ENCODE assay signal across 9 cellular contexts in genomic region chr17:35117984-35118383, GRCh38.
A peak's percentile ranks its signal among the peaks of the same experiment; 100 is the strongest.
DNase-seq lines count a peak whose midpoint lies in the region; ATAC-seq and TF ChIP-seq lines count a peak whose summit lies in the region.
"Had no signal": no experiment of that assay in that cellular context is flagged by ENCODE, and none has a peak within 500 bp of the region (broad histone marks: within the 10 kb centered on the region; RNA-seq: fewer than 3 reads in every experiment).

No MANE protein-coding gene starts in this region.

- TF ChIP-seq CTCF in GM12865 (IDR thresholded peaks at IDR 0.05; ENCODE audit: insufficient read depth, low read depth, low read length, missing control alignments) (peak; percentile 46), fibroblast of pulmonary artery (IDR thresholded peaks at IDR 0.05; ENCODE audit: low read length, missing control alignments) (peak; percentile 40)

- ATAC-seq in SK-N-SH treated with all-trans-retinoic acid at 6 μM for 48 hours (peak; percentile 20; the same call in 1 of the 3 replicates), GM21526 (IDR thresholded peaks at IDR 0.05; ENCODE audit: low FRiP score, unreplicated experiment) (no peak), HG03139 (IDR thresholded peaks at IDR 0.05; ENCODE audit: unreplicated experiment) (no peak), GM21619 (IDR thresholded peaks at IDR 0.05; ENCODE audit: unreplicated experiment) (no peak)

- DNase-seq in GM12865 (ENCODE audit: low read depth) (peak; percentile 72), fibroblast of pulmonary artery (ENCODE audit: low read depth) (peak; percentile 55), KG1 (lab: John Stamatoyannopoulos, UW) (no peak)
- DNase-seq: GOT3 had no signal

- H3K4me3 ChIP-seq in ACC112 (ENCODE audit: low read depth, low read length), result peak overlapping the region; percentile 91
- H3K4me3 ChIP-seq in GM12865 (ENCODE audit: low read depth, low read length), result no peak overlapping the region
- no peak overlapping the region for H3K4me3 ChIP-seq in fibroblast of pulmonary artery (replicated peaks; ENCODE audit: low read depth, low read length)

- H3K4me1 ChIP-seq in ACC112 (ENCODE audit: control insufficient read depth, insufficient read depth, low read length, unreplicated experiment), result peaks cover 11% of the 10 kb centered on the region

- H3K36me3 ChIP-seq in ACC112 (ENCODE audit: insufficient read depth, low read length), result peaks cover 13% of the 10 kb centered on the region; the same call in 1 of the 2 replicates

- no peak overlapping the region for H2AFZ ChIP-seq in ACC112 (ENCODE audit: low read length, unreplicated experiment)

- H3K27me3 ChIP-seq in ACC112 (ENCODE audit: insufficient read depth, low read length), result no peaks in the 10 kb centered on the region

- peaks cover 20% of the 10 kb centered on the region for H3K79me2 ChIP-seq in ACC112 (ENCODE audit: control insufficient read depth, insufficient read depth, low read length, unreplicated experiment)

- no peak overlapping the region for H3K27ac ChIP-seq in ACC112 (ENCODE audit: low read depth, low read length)

TF ChIP-seq in SK-N-SH treated with all-trans-retinoic acid at 6 μM for 48 hours, 23 proteins besides CTCF, POLR2A, EP300 and RAD21:
- no peak for TF ChIP-seq TOX (CRISPR knock-in tag; IDR thresholded peaks at IDR 0.05; ENCODE audit: borderline replicate concordance)
- TF ChIP-seq ZFP30 (CRISPR knock-in tag; IDR thresholded peaks at IDR 0.05), result no peak
- TF ChIP-seq BACH2 (CRISPR knock-in tag; IDR thresholded peaks at IDR 0.05; ENCODE audit: borderline replicate concordance), result no peak
- no peak for TF ChIP-seq TSHZ2 (CRISPR knock-in tag; IDR thresholded peaks at IDR 0.05)
- no peak for TF ChIP-seq ESRRG (CRISPR knock-in tag; IDR thresholded peaks at IDR 0.05)
- TF ChIP-seq POU6F1 (CRISPR knock-in tag; IDR thresholded peaks at IDR 0.05; ENCODE audit: borderline replicate concordance, low read depth), result no peak
- TF ChIP-seq PATZ1 (CRISPR knock-in tag; IDR thresholded peaks at IDR 0.05; ENCODE audit: borderline replicate concordance), result no peak
- TF ChIP-seq SNAI2 (CRISPR knock-in tag; IDR thresholded peaks at IDR 0.05), result no peak
